ENCODE assay signal across 19 cellular contexts in the genomic region with DNA sequence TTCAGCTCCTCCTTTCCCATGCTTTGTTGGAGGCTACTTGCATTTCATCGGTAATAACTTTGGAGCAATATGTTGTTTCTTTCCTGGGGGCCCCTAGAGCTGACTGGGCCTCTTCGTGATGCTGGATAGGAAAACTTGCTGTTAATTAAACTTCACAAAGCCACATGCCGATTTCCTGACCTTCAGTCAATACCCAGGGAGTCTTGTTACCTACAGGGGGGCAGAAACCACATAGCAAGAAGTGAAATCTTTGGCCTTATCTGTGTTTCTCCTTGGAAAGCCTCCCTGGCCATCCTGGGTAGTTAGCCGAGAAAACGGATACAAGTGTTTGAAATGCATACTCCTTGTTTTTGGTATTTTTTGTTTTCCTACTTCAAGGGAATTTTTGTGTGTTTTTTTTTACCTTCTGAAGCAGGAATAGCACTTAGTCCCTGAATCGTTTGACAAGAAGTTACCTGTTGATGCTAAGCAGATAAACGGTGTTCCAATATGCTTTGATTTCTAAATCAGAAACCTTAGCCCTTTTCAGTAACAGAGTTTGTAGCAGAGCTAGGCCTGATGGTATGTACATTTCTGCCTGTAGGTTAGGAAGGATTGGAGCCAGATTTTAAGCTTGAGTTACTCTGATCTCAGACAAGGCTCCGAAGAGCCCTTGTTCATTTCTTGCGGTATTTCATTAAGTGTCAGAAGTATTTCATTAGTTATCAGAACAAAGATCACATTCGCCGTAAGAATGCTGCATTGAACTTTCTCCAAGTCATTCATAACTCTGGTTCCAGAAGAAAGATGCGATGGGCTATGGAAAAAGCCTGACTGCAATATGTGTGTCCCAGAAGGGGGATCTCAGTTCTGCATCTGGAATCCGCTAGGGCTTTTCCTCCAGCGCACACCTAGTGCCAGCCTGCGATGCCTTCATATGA.
A peak's percentile ranks its signal among the peaks of the same experiment; 100 is the strongest.
DNase-seq lines count a peak whose midpoint lies in the region; ATAC-seq and TF ChIP-seq lines count a peak whose summit lies in the region.
"Had no signal": no experiment of that assay in that cellular context is flagged by ENCODE, and none has a peak within 500 bp of the region (broad histone marks: within the 10 kb centered on the region; RNA-seq: fewer than 3 reads in every experiment).

No MANE protein-coding gene starts in this region.

- no peak overlapping the region for H2BK120ac ChIP-seq in IMR-90 (ENCODE audit: low read depth, low read length)

- no peak overlapping the region for H2AFZ ChIP-seq in IMR-90 (replicated peaks; ENCODE audit: low read length, poor library complexity)

- DNase-seq in AG04449 (ENCODE audit: low read depth, low spot score) (no peak), IMR-90 (no peak), nephron progenitor cell (no peak), islet precursor cell (no peak), HK-2 (ENCODE audit: unreplicated experiment) (no peak), EL (no peak)
- no peak for DNase-seq in activated naive CD4-positive, alpha-beta T cell (lab: John Stamatoyannopoulos, UW)
- DNase-seq: CD4-positive, alpha-beta memory T cell; DMS79 treated with DMSO at 0.1 percent for 48 hours; GF-D8; MM.1S; NCI-H1105; NCI-H187 treated with DMSO at 0.1 percent for 48 hours; NCI-H2171 treated with DMSO at 0.1 percent for 48 hours; NCI-H774; Right ventricle myocardium superior had no signal

- TF ChIP-seq RAD21 in IMR-90 (IDR thresholded peaks at IDR 0.05; ENCODE audit: low read length): no peak

- H2BK20ac ChIP-seq in IMR-90 (ENCODE audit: low read depth, low read length): no peak overlapping the region; the same call in none of the 2 replicates

- H3K9ac ChIP-seq in IMR-90 (ENCODE audit: low read depth, low read length): no peak overlapping the region

- H3K4me3 Mint-ChIP-seq in brain: no peak overlapping the region
- H3K4me3 Mint-ChIP-seq in nephron progenitor cell: no peak overlapping the region
- H3K4me3 Mint-ChIP-seq: B cell; CD4-positive, alpha-beta memory T cell had no signal

- H4K20me1 ChIP-seq in IMR-90 (ENCODE audit: insufficient read depth, low read length): no peaks in the 10 kb centered on the region

- peaks cover 16% of the 10 kb centered on the region for H3K4me1 ChIP-seq in IMR-90 (ENCODE audit: control insufficient read depth, insufficient read depth, low read length)

- H4K5ac ChIP-seq in IMR-90 (ENCODE audit: low read depth, low read length): peak overlapping the region; percentile 67

- no peak overlapping the region for H3K27ac ChIP-seq in IMR-90 (ENCODE audit: insufficient read depth, low read length)

- intact Hi-C loops in IMR-90 (cut with micrococcal nuclease): loop anchor here (5.0 kb wide), 1 partner anchor 249 kb away; no protein-coding TSS in a partner anchor

- H3K23ac ChIP-seq in IMR-90 (ENCODE audit: low read depth, low read length): no peak overlapping the region

- TF ChIP-seq CTCF in AG04449 (IDR thresholded peaks at IDR 0.05; ENCODE audit: insufficient read depth, low read length, missing control alignments) (peak; percentile 11), IMR-90 (conservative IDR thresholded peaks at IDR 0.05; ENCODE audit: low read depth, low read length) (no peak), brain (conservative IDR thresholded peaks at IDR 0.05) (peak in 1 of 2 experiments; percentile 6), nephron progenitor cell (IDR thresholded peaks at IDR 0.05) (no peak)

- H3K4me3 ChIP-seq in AG04449 (ENCODE audit: low read depth, low read length): no peak overlapping the region
- no peak overlapping the region for H3K4me3 ChIP-seq in IMR-90 (ENCODE audit: insufficient read depth, low read depth, low read length)

- no peaks in the 10 kb centered on the region for H3K27me3 ChIP-seq in IMR-90 (ENCODE audit: control insufficient read depth, insufficient read depth, low read length)

- no peak overlapping the region for H3K4me2 ChIP-seq in IMR-90 (ENCODE audit: low read depth, low read length)

- H3K9me3 Mint-ChIP-seq in brain: peaks cover 0 to 8% (median 3%) of the 10 kb centered on the region in 5 experiments
- H3K9me3 Mint-ChIP-seq in nephron progenitor cell: no peaks in the 10 kb centered on the region

- dilution Hi-C loops in IMR-90 (cut with HindIII; ENCODE audit: low sequenced_read_pairs, unreplicated experiment): no loop called here

- no peaks in the 10 kb centered on the region for H3K36me3 Mint-ChIP-seq in brain
- no peaks in the 10 kb centered on the region for H3K36me3 Mint-ChIP-seq in nephron progenitor cell (ENCODE audit: low read depth)
- H3K36me3 Mint-ChIP-seq: CD4-positive, alpha-beta memory T cell had no signal

- peak overlapping the region in 1 of 2 experiments; percentile 62; a peak in 1 of 4 replicates for H4K8ac ChIP-seq in IMR-90 (ENCODE audit: low read depth in 2 of 2, low read length in 2 of 2)

- no peak for ATAC-seq in IMR-90 (ENCODE audit: low read depth)
- ATAC-seq: HepG2 had no signal

- H2BK15ac ChIP-seq in IMR-90 (ENCODE audit: low read depth, low read length): 0 out of 3 replicates have a peak overlapping the region, but pooled peaks have one; percentile 1

- peaks cover 3% of the 10 kb centered on the region; the same call in 1 of the 2 replicates for H3K9me3 ChIP-seq in IMR-90 (ENCODE audit: control insufficient read depth, insufficient read depth, low read length)

- in situ Hi-C loops in IMR-90 (cut with MboI; ENCODE audit: low sequenced_read_pairs): no loop called here

- peak overlapping the region; percentile 39; the same call in 1 of the 2 replicates for H3K4ac ChIP-seq in IMR-90 (ENCODE audit: low read depth, low read length)

- peaks cover 14% of the 10 kb centered on the region for H3K36me3 ChIP-seq in IMR-90 (ENCODE audit: control insufficient read depth, insufficient read depth, low read length)

- no peak overlapping the region for H2BK5ac ChIP-seq in IMR-90 (ENCODE audit: low read depth, low read length, poor library complexity, severe bottlenecking)

- H3K18ac ChIP-seq in IMR-90 (ENCODE audit: low read depth, low read length): peak overlapping the region; percentile 75

- H3K4me1 Mint-ChIP-seq in brain (peaks cover 46% of the 10 kb centered on the region), nephron progenitor cell (peaks cover 69% of the 10 kb centered on the region)
- H3K4me1 Mint-ChIP-seq: B cell; CD4-positive, alpha-beta memory T cell had no signal

- WGBS in IMR-90 (ENCODE audit: extremely low coverage in 2 of 2, insufficient read length in 1 of 2), 2 experiments: 65% methylated on average over 3 of the region's 15 CpGs; no CpG with 5 or more reads in 1 of the 2 experiments

- H3K27me3 Mint-ChIP-seq in brain (no peaks in the 10 kb centered on the region), nephron progenitor cell (ENCODE audit: low read depth, poor library complexity) (peaks cover 9% of the 10 kb centered on the region)

- H4K91ac ChIP-seq in IMR-90 (ENCODE audit: insufficient read depth, low read depth, low read length): peak overlapping the region; percentile 19; the same call in 1 of the 2 replicates

- H3K79me1 ChIP-seq in IMR-90 (ENCODE audit: low read depth in 1 of 2, low read length in 2 of 2): peaks cover 6 to 28% of the 10 kb centered on the region in 2 experiments; a peak in 3 of 4 replicates

- BruUV-seq in IMR-90 (replicated peaks; lab: Mats Ljungman, UMichigan): no TSS peak

- CTCF ChIA-PET in AG04449 (lab: Yijun Ruan, JAX) (interaction anchor here (0.8 to 1.5 kb wide), 3 partner anchors 9 to 11 kb away, joined by 3 to 4 read pairs (median 3); no protein-coding TSS in a partner anchor), IMR-90 (lab: Yijun Ruan, JAX) (no interaction called here)

- H3K56ac ChIP-seq in IMR-90 (ENCODE audit: extremely low read depth, insufficient read depth, low read length): no peak overlapping the region

- H3K14ac ChIP-seq in IMR-90 (replicated peaks; ENCODE audit: low read depth, low read length): peak overlapping the region; percentile 61

- H3K27ac Mint-ChIP-seq in brain: peak overlapping the region in 3 of 5 experiments; percentile 44 to 57 (median 56)
- peak overlapping the region; percentile 78 for H3K27ac Mint-ChIP-seq in nephron progenitor cell
- H3K27ac Mint-ChIP-seq: B cell; CD4-positive, alpha-beta memory T cell had no signal

- 0 out of 2 replicates have a peak overlapping the region, but pooled peaks have one; percentile 54 for H2AK5ac ChIP-seq in IMR-90 (ENCODE audit: low read depth, low read length)

- H3K9me1 ChIP-seq in IMR-90 (ENCODE audit: insufficient read depth, low read length): peaks cover 8% of the 10 kb centered on the region; the same call in 1 of the 2 replicates

- H2AK9ac ChIP-seq in IMR-90 (replicated peaks; ENCODE audit: low read depth, low read length, poor library complexity): no peak overlapping the region

- POLR2A ChIA-PET in AG04449 (lab: Yijun Ruan, JAX): no interaction called here
- POLR2A ChIA-PET in IMR-90 (lab: Charles Lee; ENCODE audit: unreplicated experiment): no interaction called here

- TF ChIP-seq POLR2A in IMR-90 (IDR thresholded peaks at IDR 0.05; ENCODE audit: low read depth, low read length): no peak

TF ChIP-seq in IMR-90, 13 proteins besides CTCF, POLR2A, EP300 and RAD21:
- no peak for TF ChIP-seq CEBPB (IDR thresholded peaks at IDR 0.05; ENCODE audit: low read depth, low read length)
- no peak for TF ChIP-seq RFX5 (IDR thresholded peaks at IDR 0.05; ENCODE audit: low read depth, low read length)
- TF ChIP-seq, protein P1, sequence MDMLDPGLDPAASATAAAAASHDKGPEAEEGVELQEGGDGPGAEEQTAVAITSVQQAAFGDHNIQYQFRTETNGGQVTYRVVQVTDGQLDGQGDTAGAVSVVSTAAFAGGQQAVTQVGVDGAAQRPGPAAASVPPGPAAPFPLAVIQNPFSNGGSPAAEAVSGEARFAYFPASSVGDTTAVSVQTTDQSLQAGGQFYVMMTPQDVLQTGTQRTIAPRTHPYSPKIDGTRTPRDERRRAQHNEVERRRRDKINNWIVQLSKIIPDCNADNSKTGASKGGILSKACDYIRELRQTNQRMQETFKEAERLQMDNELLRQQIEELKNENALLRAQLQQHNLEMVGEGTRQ (IDR thresholded peaks at IDR 0.05; ENCODE audit: low read depth, low read length): no peak
